In the genomic region with DNA sequence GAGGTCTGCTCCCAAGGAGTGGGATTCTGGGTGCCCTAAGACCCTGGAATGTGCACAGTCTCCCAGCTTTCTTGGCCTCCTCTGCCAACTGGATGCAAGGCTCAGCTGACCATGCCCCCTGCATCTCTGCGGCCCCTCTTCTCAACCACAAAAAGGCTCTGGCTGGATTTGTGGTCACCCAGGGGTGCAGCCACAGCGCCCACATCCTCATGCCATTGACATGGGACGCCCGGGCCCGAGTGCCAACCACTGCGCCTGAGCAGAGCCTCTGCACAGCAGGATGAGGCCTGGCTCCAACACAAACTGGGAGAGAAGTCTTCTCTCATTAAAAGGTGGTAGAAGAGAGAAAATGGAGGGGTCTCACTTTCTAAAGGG, we compare ENCODE assay signal across 11 cellular contexts.
DNase-seq lines count a peak whose midpoint lies in the region; ATAC-seq and TF ChIP-seq lines count a peak whose summit lies in the region.
"Had no signal": no experiment of that assay in that cellular context is flagged by ENCODE, and none has a peak within 500 bp of the region (broad histone marks: within the 10 kb centered on the region; RNA-seq: fewer than 3 reads in every experiment).

No MANE protein-coding gene starts in this region.

- no peak for ATAC-seq in GM19463 (IDR thresholded peaks at IDR 0.05; ENCODE audit: unreplicated experiment)
- ATAC-seq: K562 had no signal

- WGBS in thyroid gland, 2 donors: 82 to 85% methylated on average over 6 of the region's 6 CpGs

- H3K27me3 Mint-ChIP-seq in activated CD4-positive, alpha-beta memory T cell treated with anti-CD3 and anti-CD28 coated beads, Interleukin-2, amount 10 ng/mL, durations not matched to agents 7 days and 5 days: no peaks in the 10 kb centered on the region

- POLR2A ChIA-PET in activated CD4-positive, alpha-beta memory T cell treated with anti-CD3 and anti-CD28 coated beads, Interleukin-2, amount 10 ng/mL, durations not matched to agents 7 days and 5 days (lab: Charles Lee): interaction anchor here (2.6 kb wide), 1 partner anchor 102 kb away, joined by 7 read pairs; no protein-coding TSS in a partner anchor

- intact Hi-C loops in thyroid gland (cut with DNase I): loop anchor here (10.0 kb wide), 1 partner anchor 102 kb away; a partner anchor contains a TSS

- H3K27ac Mint-ChIP-seq in activated CD4-positive, alpha-beta memory T cell treated with anti-CD3 and anti-CD28 coated beads, Interleukin-2, amount 10 ng/mL, durations not matched to agents 7 days and 5 days: no peak overlapping the region

- H3K4me1 ChIP-seq in thyroid gland: peaks cover 79 to 82% of the 10 kb centered on the region in 2 donors

- H3K4me3 ChIP-seq in thyroid gland (replicated peaks in 1 of 3): no peak overlapping the region
- H3K4me3 ChIP-seq: K562 had no signal

- H3K27me3 ChIP-seq in thyroid gland: no peaks in the 10 kb centered on the region

- no peaks in the 10 kb centered on the region for H3K9me3 Mint-ChIP-seq in activated CD4-positive, alpha-beta memory T cell treated with anti-CD3 and anti-CD28 coated beads, Interleukin-2, amount 10 ng/mL, durations not matched to agents 7 days and 5 days
- H3K9me3 Mint-ChIP-seq: activated T-cell treated with anti-CD3 and anti-CD28 coated beads, Interleukin-2, amount 50 U/mL, for 4 hours had no signal

- peak overlapping the region in 2 of 3 donors; percentile 68 to 79 for H3K27ac ChIP-seq in thyroid gland

- DNase-seq in activated T-cell treated with anti-CD3 and anti-CD28 coated beads, Interleukin-2, amount 50 U/mL, for 48 hours: peak; percentile 44 to 49
- no peak for DNase-seq in activated T-cell treated with anti-CD3 and anti-CD28 coated beads, Interleukin-2, amount 50 U/mL, for 1 hour
- peak; percentile 38 for DNase-seq in activated CD4-positive, alpha-beta memory T cell treated with anti-CD3 and anti-CD28 coated beads, Interleukin-2, amount 10 ng/mL, durations not matched to agents 7 days and 5 days
- peak; percentile 71 for DNase-seq in kidney tubule cell (ENCODE audit: low spot score)
- DNase-seq in thyroid gland: no peak
- DNase-seq in 8988T: no peak
- no peak for DNase-seq in germinal center (ENCODE audit: low spot score)
- DNase-seq: activated T-cell treated with anti-CD3 and anti-CD28 coated beads, Interleukin-2, amount 50 U/mL, for 4 hours; NCI-H526 had no signal

- TF ChIP-seq CTCF in thyroid gland (IDR thresholded peaks at IDR 0.05): no peak

- peaks cover 0 to 5% of the 10 kb centered on the region in 2 donors for H3K36me3 ChIP-seq in thyroid gland

- no peak overlapping the region for H3K4me3 Mint-ChIP-seq in activated CD4-positive, alpha-beta memory T cell treated with anti-CD3 and anti-CD28 coated beads, Interleukin-2, amount 10 ng/mL, durations not matched to agents 7 days and 5 days

- CTCF ChIA-PET in activated CD4-positive, alpha-beta memory T cell treated with anti-CD3 and anti-CD28 coated beads, Interleukin-2, amount 10 ng/mL, durations not matched to agents 7 days and 5 days (lab: Charles Lee): no interaction called here

- peaks cover 26% of the 10 kb centered on the region for H3K36me3 Mint-ChIP-seq in activated CD4-positive, alpha-beta memory T cell treated with anti-CD3 and anti-CD28 coated beads, Interleukin-2, amount 10 ng/mL, durations not matched to agents 7 days and 5 days (ENCODE audit: low read depth)

- TF ChIP-seq POLR2A in thyroid gland (IDR thresholded peaks at IDR 0.05): no peak

- no peaks in the 10 kb centered on the region for H3K9me3 ChIP-seq in thyroid gland

- peaks cover 45% of the 10 kb centered on the region for H3K4me1 Mint-ChIP-seq in activated CD4-positive, alpha-beta memory T cell treated with anti-CD3 and anti-CD28 coated beads, Interleukin-2, amount 10 ng/mL, durations not matched to agents 7 days and 5 days

Comparison
In these comparisons a context has a peak if more than half of its experiments do, and no peak if none do; other contexts are left out.
1. DNase-seq: peak in activated T-cell treated with anti-CD3 and anti-CD28 coated beads, Interleukin-2, amount 50 U/mL, for 48 hours (2 of 2), activated CD4-positive, alpha-beta memory T cell treated with anti-CD3 and anti-CD28 coated beads, Interleukin-2, amount 10 ng/mL, durations not matched to agents 7 days and 5 days (single experiment) and kidney tubule cell (single experiment); none in activated T-cell treated with anti-CD3 and anti-CD28 coated beads, Interleukin-2, amount 50 U/mL, for 1 hour (single experiment), thyroid gland (0 of 2), 8988T (single experiment) and germinal center (single experiment).